Comparison of ENCODE assay signal across 8 cellular contexts in the genomic region with DNA sequence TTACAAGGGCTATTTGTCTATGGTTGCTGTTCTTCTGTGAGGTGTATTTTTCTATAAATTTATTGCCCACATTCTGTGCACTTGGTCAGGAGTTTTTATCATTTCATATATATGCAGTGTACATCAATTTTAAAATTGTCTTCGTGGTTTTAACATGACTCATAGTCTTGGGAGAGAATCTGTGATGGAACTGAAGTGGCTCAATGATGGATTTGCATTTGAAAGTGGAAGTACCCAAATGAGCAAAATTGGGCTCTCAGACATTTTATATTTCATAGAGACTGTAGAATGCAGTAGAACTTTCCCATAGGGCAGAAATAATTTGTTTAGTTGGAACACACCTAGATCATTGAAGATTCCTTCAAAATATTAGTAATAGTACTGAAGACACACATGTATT. TPM values are rescaled to one million over a fixed set of nuclear protein-coding genes. Genes with fewer than 3 reads are reported as not detected.
A peak's percentile ranks its signal among the peaks of the same experiment; 100 is the strongest.
DNase-seq lines count a peak whose midpoint lies in the region; ATAC-seq lines count a peak whose summit lies in the region.

No MANE protein-coding gene starts in this region.

- no peaks in the 10 kb centered on the region for H3K27me3 ChIP-seq in ACC112 (ENCODE audit: insufficient read depth, low read length)

- peaks cover 31% of the 10 kb centered on the region for H3K4me1 ChIP-seq in ACC112 (ENCODE audit: control insufficient read depth, insufficient read depth, low read length, unreplicated experiment)

- H3K36me3 ChIP-seq in ACC112 (ENCODE audit: insufficient read depth, low read length): peaks cover 11% of the 10 kb centered on the region

- H3K27me3 Mint-ChIP-seq in activated CD4-positive, alpha-beta memory T cell treated with anti-CD3 and anti-CD28 coated beads, Interleukin-2, amount 10 ng/mL, durations not matched to agents 7 days and 5 days: no peaks in the 10 kb centered on the region
- no peaks in the 10 kb centered on the region for H3K27me3 Mint-ChIP-seq in stimulated activated memory B cell treated with anti-CD40 and anti-IgM and Interleukin-4, amounts not matched to agents 10 μg/mL and 1 μg/mL and 100 μg/mL, for 72 hours

- peaks cover 30% of the 10 kb centered on the region for H3K79me2 ChIP-seq in ACC112 (ENCODE audit: control insufficient read depth, insufficient read depth, low read length, unreplicated experiment)

- H3K4me3 Mint-ChIP-seq in activated CD4-positive, alpha-beta memory T cell treated with anti-CD3 and anti-CD28 coated beads, Interleukin-2, amount 10 ng/mL, durations not matched to agents 7 days and 5 days: peak overlapping the region; percentile 7
- peak overlapping the region; percentile 31 for H3K4me3 Mint-ChIP-seq in stimulated activated memory B cell treated with anti-CD40 and anti-IgM and Interleukin-4, amounts not matched to agents 10 μg/mL and 1 μg/mL and 100 μg/mL, for 72 hours

- H3K9me3 Mint-ChIP-seq in activated CD4-positive, alpha-beta memory T cell treated with anti-CD3 and anti-CD28 coated beads, Interleukin-2, amount 10 ng/mL, durations not matched to agents 7 days and 5 days: no peaks in the 10 kb centered on the region
- H3K9me3 Mint-ChIP-seq in stimulated activated memory B cell treated with anti-CD40 and anti-IgM and Interleukin-4, amounts not matched to agents 10 μg/mL and 1 μg/mL and 100 μg/mL, for 72 hours: no peaks in the 10 kb centered on the region

- H3K27ac Mint-ChIP-seq in activated CD4-positive, alpha-beta memory T cell treated with anti-CD3 and anti-CD28 coated beads, Interleukin-2, amount 10 ng/mL, durations not matched to agents 7 days and 5 days: peak overlapping the region; percentile 48
- no peak overlapping the region for H3K27ac Mint-ChIP-seq in stimulated activated memory B cell treated with anti-CD40 and anti-IgM and Interleukin-4, amounts not matched to agents 10 μg/mL and 1 μg/mL and 100 μg/mL, for 72 hours

- POLR2A ChIA-PET in activated CD4-positive, alpha-beta memory T cell treated with anti-CD3 and anti-CD28 coated beads, Interleukin-2, amount 10 ng/mL, durations not matched to agents 7 days and 5 days (lab: Charles Lee): interaction anchor here (4.3 kb wide), 1 partner anchor 11 kb away, joined by 44 read pairs; no protein-coding TSS in a partner anchor

- H3K27ac ChIP-seq in ACC112 (ENCODE audit: low read depth, low read length): peak overlapping the region; percentile 54

- no peak overlapping the region for H2AFZ ChIP-seq in ACC112 (ENCODE audit: low read length, unreplicated experiment)

- H3K4me1 Mint-ChIP-seq in activated CD4-positive, alpha-beta memory T cell treated with anti-CD3 and anti-CD28 coated beads, Interleukin-2, amount 10 ng/mL, durations not matched to agents 7 days and 5 days: peaks cover 35% of the 10 kb centered on the region
- H3K4me1 Mint-ChIP-seq in stimulated activated memory B cell treated with anti-CD40 and anti-IgM and Interleukin-4, amounts not matched to agents 10 μg/mL and 1 μg/mL and 100 μg/mL, for 72 hours: peaks cover 30% of the 10 kb centered on the region

- CTCF ChIA-PET in activated CD4-positive, alpha-beta memory T cell treated with anti-CD3 and anti-CD28 coated beads, Interleukin-2, amount 10 ng/mL, durations not matched to agents 7 days and 5 days (lab: Charles Lee): no interaction called here

- intact Hi-C loops in left colon (cut with DNase I, micrococcal nuclease): no loop called here

- peaks cover 26% of the 10 kb centered on the region for H3K36me3 Mint-ChIP-seq in activated CD4-positive, alpha-beta memory T cell treated with anti-CD3 and anti-CD28 coated beads, Interleukin-2, amount 10 ng/mL, durations not matched to agents 7 days and 5 days (ENCODE audit: low read depth)
- H3K36me3 Mint-ChIP-seq in stimulated activated memory B cell treated with anti-CD40 and anti-IgM and Interleukin-4, amounts not matched to agents 10 μg/mL and 1 μg/mL and 100 μg/mL, for 72 hours: peaks cover 9% of the 10 kb centered on the region

- no peak for DNase-seq in activated CD4-positive, alpha-beta memory T cell treated with anti-CD3 and anti-CD28 coated beads, Interleukin-2, amount 10 ng/mL, durations not matched to agents 7 days and 5 days
- DNase-seq in HUDEP-2 (lab: John Stamatoyannopoulos, UW; ENCODE audit: unreplicated experiment in 76 of 76): no peak
- no peak for DNase-seq in left colon
- DNase-seq in NCI-H345 (lab: John Stamatoyannopoulos, UW): no peak

- ATAC-seq in GM19043 (IDR thresholded peaks at IDR 0.05; ENCODE audit: low read depth, unreplicated experiment): peak; percentile 35
- peak; percentile 54 for ATAC-seq in HG03378 (IDR thresholded peaks at IDR 0.05; ENCODE audit: unreplicated experiment)
- no peak for ATAC-seq in stimulated activated memory B cell treated with anti-CD40 and anti-IgM and Interleukin-4, amounts not matched to agents 10 μg/mL and 1 μg/mL and 100 μg/mL, for 72 hours
- ATAC-seq in left colon: no peak

- no peak overlapping the region for H3K4me3 ChIP-seq in ACC112 (ENCODE audit: low read depth, low read length)

RNA-seq across cellular contexts. Expression of a gene that starts 1.9 kb away (rescaled TPM):
- total RNA-seq in activated CD4-positive, alpha-beta memory T cell treated with anti-CD3 and anti-CD28 coated beads, Interleukin-2, amount 10 ng/mL, durations not matched to agents 7 days and 5 days: 10 to 100 TPM; 61.8 to 65.4 TPM
- 10 to 100 TPM; 77.8 to 79.1 TPM for total RNA-seq in left colon

Comparison
In these comparisons a context has a peak if more than half of its experiments do, and no peak if none do; other contexts are left out.
1. ATAC-seq: peak in GM19043 (single experiment) and HG03378 (single experiment); none in stimulated activated memory B cell treated with anti-CD40 and anti-IgM and Interleukin-4, amounts not matched to agents 10 μg/mL and 1 μg/mL and 100 μg/mL, for 72 hours (single experiment) and left colon (single experiment).